2 cellular contexts compared by ENCODE assay signal in genomic region chr5:135127604-135128240, GRCh38.
A peak's percentile ranks its signal among the peaks of the same experiment; 100 is the strongest.
TF ChIP-seq lines count a peak whose summit lies in the region.

No MANE protein-coding gene starts in this region.

TF ChIP-seq in IMR-90, 13 proteins besides CTCF, POLR2A, EP300 and RAD21 (continued from another document):
- TF ChIP-seq USF2 (IDR thresholded peaks at IDR 0.05; ENCODE audit: low read depth, low read length) (peak; percentile 9; the same call in 1 of the 2 replicates), MXI1 (IDR thresholded peaks at IDR 0.05; ENCODE audit: borderline replicate concordance, low read depth, low read length) (no peak), NFE2L2 (IDR thresholded peaks at IDR 0.05; ENCODE audit: low read depth, low read length) (no peak), RCOR1 (IDR thresholded peaks at IDR 0.05; ENCODE audit: insufficient replicate concordance, low read length) (no peak), CEBPB (IDR thresholded peaks at IDR 0.05; ENCODE audit: low read depth, low read length) (peak; percentile 84), RFX5 (IDR thresholded peaks at IDR 0.05; ENCODE audit: low read depth, low read length) (no peak)

TF ChIP-seq in K562, 482 proteins besides CTCF, POLR2A, EP300 and RAD21 (continued from another document):
- TF ChIP-seq ZBTB11 (CRISPR knock-in tag; IDR thresholded peaks at IDR 0.05) (no peak), CCAR2 (IDR thresholded peaks at IDR 0.05; ENCODE audit: low read depth, low read length) (no peak), HLTF (IDR thresholded peaks at IDR 0.05) (no peak), FOSL1 (tag; conservative IDR thresholded peaks at IDR 0.05) (peak; percentile 45; the same call in 1 of the 2 replicates), KLF13 (tag; IDR thresholded peaks at IDR 0.05; ENCODE audit: borderline replicate concordance, low read depth) (no peak)
